In genomic region chr15:62060116-62060895, GRCh38 we compare ENCODE assay signal across 9 cellular contexts. TPM values are rescaled to one million over a fixed set of nuclear protein-coding genes. Genes with fewer than 3 reads are reported as not detected.
DNase-seq lines count a peak whose midpoint lies in the region; ATAC-seq, FAIRE-seq and TF ChIP-seq lines count a peak whose summit lies in the region.
"Had no signal": no experiment of that assay in that cellular context is flagged by ENCODE, and none has a peak within 500 bp of the region (broad histone marks: within the 10 kb centered on the region; RNA-seq: fewer than 3 reads in every experiment).

TSS of gene VPS13C (minus strand) at chr15:62060447. CDS start at chr15:62060374, 73 bp downstream.

- 0 to 1% (median 0%) methylated on average over 17 to 73 of the region's 73 CpGs for WGBS in spleen, 5 donors

- peak within 1 kb of the TSS; percentile 91 to 100 (median 98) for H3K27ac ChIP-seq in spleen

- H3K27me3 ChIP-seq in bronchial epithelial cell (ENCODE audit: control insufficient read depth, insufficient read depth, low read length) (no peaks in the 10 kb centered on the region), spleen (replicated peaks in 1 of 7) (no peaks in the 10 kb centered on the region)

- peaks cover 7 to 53% (median 34%) of the 10 kb centered on the region in 6 donors for H3K4me1 ChIP-seq in spleen

- H3K9me3 ChIP-seq in spleen: no peaks in the 10 kb centered on the region

- H3K4me3 Mint-ChIP-seq in immature natural killer cell: peak within 1 kb of the TSS; percentile 93 to 99 (median 97)

- DNase-seq in AG08395 (ENCODE audit: low spot score): peak; percentile 98
- peak; percentile 93 for DNase-seq in NCI-H2227 (lab: John Stamatoyannopoulos, UW; ENCODE audit: unreplicated experiment)
- DNase-seq in bronchial epithelial cell (ENCODE audit: low read depth): peak; percentile 79
- DNase-seq in immature natural killer cell: peak; percentile 95
- peak; percentile 98 for DNase-seq in spleen

- no peak for FAIRE-seq in bronchial epithelial cell (lab: Jason Lieb, UNC)
- FAIRE-seq: colon had no signal

- TF ChIP-seq POLR2A in spleen (IDR thresholded peaks at IDR 0.05): peak in 1 of 3 donors; percentile 76

- ATAC-seq in GM18870 (IDR thresholded peaks at IDR 0.05; ENCODE audit: unreplicated experiment) (peak; percentile 85), HG03135 (IDR thresholded peaks at IDR 0.05; ENCODE audit: unreplicated experiment) (peak; percentile 79)

- H3K27ac Mint-ChIP-seq in immature natural killer cell: peak within 1 kb of the TSS; percentile 94 to 99 (median 98)

- H3K27me3 Mint-ChIP-seq in immature natural killer cell (ENCODE audit: low read depth in 3 of 3): peaks cover 0 to 21% (median 7%) of the 10 kb centered on the region in 3 donors

- H3K36me3 Mint-ChIP-seq in immature natural killer cell: peaks cover 0 to 5% (median 0%) of the 10 kb centered on the region in 3 donors

- no peaks in the 10 kb centered on the region for H3K9me3 Mint-ChIP-seq in immature natural killer cell

- peaks cover 46 to 63% of the 10 kb centered on the region in 2 donors for H3K4me1 Mint-ChIP-seq in immature natural killer cell

- TF ChIP-seq CTCF in WI38 (IDR thresholded peaks at IDR 0.05; ENCODE audit: low read depth, low read length) (peak; percentile 66), bronchial epithelial cell (IDR thresholded peaks at IDR 0.05; ENCODE audit: insufficient read depth, low read length, severe bottlenecking) (peak; percentile 89), spleen (IDR thresholded peaks at IDR 0.05 in 8 of 11, conservative IDR thresholded peaks at IDR 0.05 in 3 of 11) (peak; percentile 76 to 95 (median 91))

- peak within 1 kb of the TSS; percentile 88 for H3K4me3 ChIP-seq in WI38 (ENCODE audit: low read depth, low read length)
- peak within 1 kb of the TSS; percentile 92 for H3K4me3 ChIP-seq in bronchial epithelial cell (ENCODE audit: low read depth, low read length)
- H3K4me3 ChIP-seq in spleen: peak within 1 kb of the TSS; percentile 74 to 99 (median 95)

- H3K36me3 ChIP-seq in bronchial epithelial cell (ENCODE audit: control insufficient read depth, insufficient read depth, low read length) (no peaks in the 10 kb centered on the region), spleen (peaks cover 0 to 11% (median 0%) of the 10 kb centered on the region in 6 donors)

- intact Hi-C loops in spleen (cut with DNase I; ENCODE audit: low total_unique reads): no loop called here

RNA-seq across cellular contexts. Expression of gene VPS13C, which starts in this region (rescaled TPM):
- total RNA-seq in bronchial epithelial cell (35.0 and 40.2 TPM in 2 replicates), spleen (100 to 1,000 TPM; 128 to 194 (median 161) TPM)
- polyA plus RNA-seq in immature natural killer cell (10 to 100 TPM in 2 of 3 donors, 1 to 10 TPM in 1; 9.8 to 18.5 (median 11.1) TPM), spleen (10 to 100 TPM; 32.9 to 49.5 (median 34.7) TPM)

Comparison
In these comparisons a context has a peak if more than half of its experiments do, and no peak if none do; other contexts are left out.
1. Peak in every context shown above with its lines: DNase-seq, ATAC-seq, H3K4me3 ChIP-seq and H3K27ac ChIP-seq.